21 cellular contexts compared by ENCODE assay signal in the genomic region with DNA sequence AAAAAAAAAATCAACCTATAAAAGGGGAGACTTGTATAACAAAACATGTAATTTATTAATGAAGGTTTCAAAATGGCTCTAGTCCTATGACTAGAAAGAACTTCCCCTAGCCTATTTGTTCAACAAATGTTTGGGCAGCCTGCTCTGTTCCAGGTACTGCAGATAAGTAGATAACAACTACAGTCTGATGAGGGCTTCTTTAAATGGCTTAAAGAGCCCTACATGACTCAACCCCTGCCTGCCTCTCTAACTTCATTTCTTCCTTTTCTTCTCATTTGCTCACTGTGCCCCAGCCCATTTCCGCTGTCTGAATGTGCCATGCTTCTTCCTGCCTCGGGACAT. TPM values are rescaled to one million over a fixed set of nuclear protein-coding genes. Genes with fewer than 3 reads are reported as not detected.
DNase-seq lines count a peak whose midpoint lies in the region; ATAC-seq, FAIRE-seq and TF ChIP-seq lines count a peak whose summit lies in the region.
"Had no signal": no experiment of that assay in that cellular context is flagged by ENCODE, and none has a peak within 500 bp of the region (broad histone marks: within the 10 kb centered on the region; RNA-seq: fewer than 3 reads in every experiment).

No MANE protein-coding gene starts in this region.

- no peak for TF ChIP-seq CTCF in K562 (IDR thresholded peaks at IDR 0.05 in 2 of 3, conservative IDR thresholded peaks at IDR 0.05 in 1 of 3; ENCODE audit: insufficient read depth in 2 of 3, low read depth in 1 of 3, low read length in 3 of 3)
- TF ChIP-seq CTCF in osteoblast (IDR thresholded peaks at IDR 0.05; ENCODE audit: extremely low read depth, low read depth, low read length) = no peak
- no peak for TF ChIP-seq CTCF in suprapubic skin (IDR thresholded peaks at IDR 0.05)

- no peaks in the 10 kb centered on the region for H3K79me2 ChIP-seq in GM23248 (ENCODE audit: insufficient read depth)
- no peaks in the 10 kb centered on the region for H3K79me2 ChIP-seq in K562 (ENCODE audit: control insufficient read depth, insufficient read depth, low read length)
- no peaks in the 10 kb centered on the region for H3K79me2 ChIP-seq in osteoblast (ENCODE audit: insufficient read depth, low read length)
- H3K79me2 ChIP-seq: parathyroid adenoma had no signal

- H3K27ac ChIP-seq in GM23248 (peak overlapping the region; percentile 72), K562 (ENCODE audit: extremely low read depth, low read depth, low read length) (no peak overlapping the region), osteoblast (ENCODE audit: low read depth, low read length) (peak overlapping the region; percentile 53), suprapubic skin (no peak overlapping the region)
- H3K27ac ChIP-seq: parathyroid adenoma, sigmoid colon, vagina had no signal

- H3K4me1 ChIP-seq in GM23248 (ENCODE audit: insufficient read depth) (peaks cover 35% of the 10 kb centered on the region), K562 (replicated peaks in 1 of 2; ENCODE audit: control insufficient read depth in 2 of 2, insufficient read depth in 2 of 2, low read length in 2 of 2) (peaks cover 0 to 7% of the 10 kb centered on the region in 2 experiments; a peak in 2 of 5 replicates), osteoblast (ENCODE audit: insufficient read depth, low read length) (peaks cover 36% of the 10 kb centered on the region), suprapubic skin (no peaks in the 10 kb centered on the region)
- H3K4me1 ChIP-seq: parathyroid adenoma, sigmoid colon, vagina had no signal

- H3K9me3 ChIP-seq in GM23248 (ENCODE audit: low read depth) = no peaks in the 10 kb centered on the region
- no peaks in the 10 kb centered on the region for H3K9me3 ChIP-seq in MG63
- H3K9me3 ChIP-seq in K562 (replicated peaks; ENCODE audit: control insufficient read depth, insufficient read depth, low read depth, low read length) = no peaks in the 10 kb centered on the region
- H3K9me3 ChIP-seq in osteoblast (ENCODE audit: low read depth, low read length) = no peaks in the 10 kb centered on the region
- H3K9me3 ChIP-seq in suprapubic skin = no peaks in the 10 kb centered on the region
- H3K9me3 ChIP-seq: sigmoid colon, vagina had no signal

- H3K9me2 ChIP-seq in GM23248 (ENCODE audit: insufficient read depth) = no peaks in the 10 kb centered on the region

- POLR2A ChIA-PET in K562 (lab: Yijun Ruan, JAX) = interaction anchor here (0.6 kb wide), 1 partner anchor 1153 kb away, joined by 3 read pairs; no protein-coding TSS in a partner anchor

- CTCF ChIA-PET in K562 (lab: Yijun Ruan, JAX; ENCODE audit: low intra/inter-chr PET ratio) = no interaction called here

- peaks cover 4% of the 10 kb centered on the region; the same call in 1 of the 2 replicates for H3K36me3 ChIP-seq in GM23248 (ENCODE audit: low read depth)
- H3K36me3 ChIP-seq in MG63 = no peaks in the 10 kb centered on the region
- H3K36me3 ChIP-seq in K562 (ENCODE audit: control insufficient read depth, insufficient read depth, low read length) = no peaks in the 10 kb centered on the region
- peaks cover 20% of the 10 kb centered on the region for H3K36me3 ChIP-seq in osteoblast (ENCODE audit: insufficient read depth, low read length)
- H3K36me3 ChIP-seq in suprapubic skin = peaks cover 90% of the 10 kb centered on the region

- 89 to 96% methylated on average over 2 of the region's 2 CpGs for WGBS in GM23248 (ENCODE audit: low coverage in 1 of 2, low lambda C conversion rate in 2 of 2, missing lambda C conversion rate in 2 of 2), 2 experiments
- WGBS in K562 (ENCODE audit: insufficient coverage, low coverage, missing lambda C conversion rate) = 55% methylated on average over 2 of the region's 2 CpGs
- WGBS in suprapubic skin = 83% methylated on average over 2 of the region's 2 CpGs

- no peak overlapping the region for H3K9ac ChIP-seq in GM23248
- H3K9ac ChIP-seq in K562 (ENCODE audit: insufficient read depth in 1 of 2, low read depth in 2 of 2, low read length in 2 of 2) = no peak overlapping the region; a peak in 1 of 4 replicates
- H3K9ac ChIP-seq: parathyroid adenoma had no signal

- peaks cover 50% of the 10 kb centered on the region for H3F3A ChIP-seq in GM23248 (ENCODE audit: insufficient read depth)

- H4K20me1 ChIP-seq in GM23248 (ENCODE audit: insufficient read depth) (no peaks in the 10 kb centered on the region), K562 (replicated peaks; ENCODE audit: control insufficient read depth, insufficient read depth, low read length) (no peaks in the 10 kb centered on the region), osteoblast (ENCODE audit: insufficient read depth, low read length) (no peaks in the 10 kb centered on the region)

- ATAC-seq in K562 (peak; percentile 63; the same call in 2 of the 3 replicates), GM18498 (IDR thresholded peaks at IDR 0.05; ENCODE audit: unreplicated experiment) (no peak), GM21447 (IDR thresholded peaks at IDR 0.05; ENCODE audit: unreplicated experiment) (no peak)
- ATAC-seq: natural killer cell treated with Interleukin-12 subunit alpha and Interleukin-12 subunit beta and Interleukin-15 and Interleukin-18, amount 100 ng/mL, for 72 hours had no signal

- TF ChIP-seq POLR2A in K562 (conservative IDR thresholded peaks at IDR 0.05) = no peak
- no peak for TF ChIP-seq POLR2A in suprapubic skin (IDR thresholded peaks at IDR 0.05)

- H3K4me3 ChIP-seq in GM23248 (no peak overlapping the region), MG63 (no peak overlapping the region), K562 (no peak overlapping the region), osteoblast (ENCODE audit: insufficient read depth, low read length) (no peak overlapping the region), suprapubic skin (no peak overlapping the region)
- H3K4me3 ChIP-seq: sigmoid colon, vagina had no signal

- no peak for FAIRE-seq in K562 (lab: Jason Lieb, UNC)
- FAIRE-seq: D721Med, RCC 7860 had no signal

- H2AFZ ChIP-seq in GM23248 (no peak overlapping the region), K562 (ENCODE audit: low read depth, low read length) (no peak overlapping the region), osteoblast (ENCODE audit: low read length) (no peak overlapping the region)
- H2AFZ ChIP-seq: parathyroid adenoma had no signal

- H3K27me3 ChIP-seq in GM23248 (replicated peaks; ENCODE audit: insufficient read depth) (no peaks in the 10 kb centered on the region), MG63 (no peaks in the 10 kb centered on the region), K562 (ENCODE audit: control insufficient read depth in 2 of 2, insufficient read depth in 2 of 2, low read length in 2 of 2) (no peaks in the 10 kb centered on the region), osteoblast (ENCODE audit: insufficient read depth, low read length) (no peaks in the 10 kb centered on the region), suprapubic skin (no peaks in the 10 kb centered on the region)
- H3K27me3 ChIP-seq: sigmoid colon, vagina had no signal

- H3K9me1 ChIP-seq in K562 (ENCODE audit: control insufficient read depth, insufficient read depth, low read length) = no peaks in the 10 kb centered on the region

- TF ChIP-seq EP300 in K562 (IDR thresholded peaks at IDR 0.05; ENCODE audit: low read length) (no peak), suprapubic skin (IDR thresholded peaks at IDR 0.05) (no peak)

- no TSS peak for BruUV-seq in K562 (replicated peaks; lab: Mats Ljungman, UMichigan)

- intact Hi-C loops in K562 (cut with micrococcal nuclease) = no loop called here

- H3K4me2 ChIP-seq in GM23248 (ENCODE audit: unreplicated experiment) = no peak overlapping the region
- H3K4me2 ChIP-seq in K562 (ENCODE audit: insufficient read depth, low read length) = no peak overlapping the region
- no peak overlapping the region for H3K4me2 ChIP-seq in osteoblast (ENCODE audit: insufficient read depth, low read length)

- no peak for TF ChIP-seq RAD21 in K562 (CRISPR knock-in tag; conservative IDR thresholded peaks at IDR 0.05 in 1 of 2, IDR thresholded peaks at IDR 0.05 in 1 of 2)

- in situ Hi-C loops in GM23248 (cut with MboI) (no loop called here), K562 (cut with MboI) (no loop called here)

- peak; percentile 48 for DNase-seq in GM23248
- DNase-seq in MG63 = peak; percentile 47
- no peak for DNase-seq in K562 (ENCODE audit: extremely low read depth in 1 of 4, low spot score in 3 of 4)
- DNase-seq in osteoblast (ENCODE audit: insufficient read length, low spot score, missing footprints) = no peak
- no peak for DNase-seq in suprapubic skin (ENCODE audit: low spot score in 2 of 2)
- DNase-seq in foreskin melanocyte = no peak
- DNase-seq: activated CD4-positive, alpha-beta T cell treated with anti-CD3 and anti-CD28 coated beads, Interleukin-2, amount 50 U/mL, for 4 hours; activated gamma-delta T cell; Kasumi-1; NCI-H1417 treated with DMSO at 0.1 percent for 48 hours; NCI-H2107; NCI-H510A treated with DMSO at 0.1 percent for 48 hours; NK-92 treated with Interleukin-12 subunit alpha and Interleukin-12 subunit beta, amount 100 ng/mL, for 24 hours; sigmoid colon had no signal

RNA-seq across cellular contexts. Expression of a gene that starts 21.5 kb away (rescaled TPM):
- total RNA-seq in GM23248 (2014; rRNA removed; shearing (Covaris generic)) = 13.8 and 19.9 TPM in 2 replicates
- 20.8 and 21.0 TPM in 2 replicates for polyA plus RNA-seq in GM23248 (2016; fragmentation: Nextera tagmentation; extraction: Ambion mirVana)
- 6.6 and 24.9 TPM in 2 replicates for total RNA-seq in MG63 (2014; rRNA removed; shearing (Covaris generic); ENCODE audit: low replicate concordance)
- total RNA-seq in K562 (2011; cell fraction: chromatin; rRNA removed; ENCODE audit: low replicate concordance) = 9.9 and 11.4 TPM in 2 replicates
- total RNA-seq in K562 (2011; cell fraction: nucleolus; rRNA removed) = 4.5 and 5.7 TPM in 2 replicates
- 6.2 and 7.6 TPM in 2 replicates for total RNA-seq in K562 (2011; cell fraction: nucleoplasm; rRNA removed)
- 4.1 and 4.8 TPM in 2 replicates for total RNA-seq in K562 (2014; rRNA removed)
- 4.6 and 5.3 TPM in 2 replicates for total RNA-seq in K562 (2014; rRNA removed; fragmentation: Illumina TruSeq; extraction: Trizol)
- total RNA-seq in K562 (2015; rRNA removed; fragmentation: Illumina TruSeq; extraction: Trizol) = 3.5 and 4.1 TPM in 2 replicates
- 6.0 and 6.1 TPM in 2 replicates for total RNA-seq in K562 (2021)
- polyA plus RNA-seq in K562 (2011; rRNA removed) = 11.5 and 13.5 TPM in 2 replicates
- polyA plus RNA-seq in K562 (2011; cell fraction: cytosol; rRNA removed) = 3.1 and 6.9 TPM in 2 replicates
- polyA plus RNA-seq in K562 (2011; cell fraction: nucleus; rRNA removed) = 2.7 and 3.9 TPM in 2 replicates
- polyA plus RNA-seq in K562 (2012) = 3.9 and 4.5 TPM in 2 replicates
- polyA plus RNA-seq in K562 (2014; fragmentation: Illumina TruSeq; extraction: Trizol) = 3.8 and 5.1 TPM in 2 replicates
- 1 to 10 TPM; 3.1 to 4.5 TPM for polyA plus RNA-seq in K562 (2014; fragmentation: Nextera tagmentation; extraction: Ambion mirVana)
- polyA plus RNA-seq in K562 (2014; rRNA removed) = 3.6 and 3.9 TPM in 2 replicates
- polyA minus RNA-seq in K562 (2011; rRNA and poly(A)+ RNA removed) = 17.6 and 22.6 TPM in 2 replicates
- polyA minus RNA-seq in K562 (2011; cell fraction: cytosol; rRNA and poly(A)+ RNA removed) = 3.8 and 8.6 TPM in 2 replicates
- polyA minus RNA-seq in K562 (2011; cell fraction: nucleus; rRNA and poly(A)+ RNA removed) = 2.2 and 6.1 TPM in 2 replicates
- 30.1 and 31.5 TPM in 2 replicates for total RNA-seq in osteoblast
- total RNA-seq in suprapubic skin = 10 to 100 TPM; 14.7 to 25.7 (median 22.0) TPM

RNA-seq across cellular contexts. Expression of a gene that starts 22.0 kb away (rescaled TPM):
- 6.7 and 8.0 TPM in 2 replicates for total RNA-seq in GM23248 (2014; rRNA removed; shearing (Covaris generic))
- polyA plus RNA-seq in GM23248 (2016; fragmentation: Nextera tagmentation; extraction: Ambion mirVana) (8.7 and 8.8 TPM in 2 replicates), K562 (2011; rRNA removed) (8.3 and 9.9 TPM in 2 replicates), K562 (2014; fragmentation: Illumina TruSeq; extraction: Trizol) (9.3 and 10.5 TPM in 2 replicates), K562 (2014; fragmentation: Nextera tagmentation; extraction: Ambion mirVana) (10 to 100 TPM in 1 of 2 experiments, 1 to 10 TPM in 1; 7.3 to 11.8 TPM), K562 (2014; rRNA removed) (8.3 and 9.8 TPM in 2 replicates)
- 6.9 and 9.8 TPM in 2 replicates for total RNA-seq in MG63 (2014; rRNA removed; shearing (Covaris generic); ENCODE audit: low replicate concordance)
- total RNA-seq in K562 (2011; cell fraction: chromatin; rRNA removed; ENCODE audit: low replicate concordance) = 12.8 and 15.9 TPM in 2 replicates
- 8.7 and 11.4 TPM in 2 replicates for total RNA-seq in K562 (2011; cell fraction: nucleolus; rRNA removed)
- total RNA-seq in K562 (2011; cell fraction: nucleoplasm; rRNA removed) = 10.7 and 16.6 TPM in 2 replicates
- total RNA-seq in K562 (2014; rRNA removed) (4.6 and 6.0 TPM in 2 replicates), K562 (2014; rRNA removed; fragmentation: Illumina TruSeq; extraction: Trizol) (9.2 and 9.8 TPM in 2 replicates), K562 (2015; rRNA removed; fragmentation: Illumina TruSeq; extraction: Trizol) (8.2 and 9.0 TPM in 2 replicates), K562 (2021) (4.9 and 5.5 TPM in 2 replicates), osteoblast (6.9 and 7.4 TPM in 2 replicates), suprapubic skin (1 to 10 TPM; 3.9 to 7.4 (median 5.2) TPM)
- 5.2 and 6.0 TPM in 2 replicates for polyA plus RNA-seq in K562 (2011; cell fraction: cytosol; rRNA removed)
- polyA plus RNA-seq in K562 (2011; cell fraction: nucleus; rRNA removed) = 2.5 and 4.1 TPM in 2 replicates
- polyA plus RNA-seq in K562 (2012) = 4.6 and 7.7 TPM in 2 replicates
- polyA minus RNA-seq in K562 (2011; rRNA and poly(A)+ RNA removed) = 8.0 and 10.0 TPM in 2 replicates
- polyA minus RNA-seq in K562 (2011; cell fraction: cytosol; rRNA and poly(A)+ RNA removed) = 2.6 and 5.3 TPM in 2 replicates
- 3.9 and 6.4 TPM in 2 replicates for polyA minus RNA-seq in K562 (2011; cell fraction: nucleus; rRNA and poly(A)+ RNA removed)

RNA-seq across cellular contexts. Expression of a gene that starts 43.6 kb away (rescaled TPM):
- 3.5 and 18.2 TPM in 2 replicates for total RNA-seq in GM23248 (2014; rRNA removed; shearing (Covaris generic))
- polyA plus RNA-seq in GM23248 (2016; fragmentation: Nextera tagmentation; extraction: Ambion mirVana) (5.4 and 6.4 TPM in 2 replicates), K562 (2011; rRNA removed) (3.4 and 4.8 TPM in 2 replicates), K562 (2014; fragmentation: Illumina TruSeq; extraction: Trizol) (3.7 and 4.2 TPM in 2 replicates), K562 (2014; fragmentation: Nextera tagmentation; extraction: Ambion mirVana) (1 to 10 TPM; 1.3 to 1.7 TPM), K562 (2014; rRNA removed) (3.3 and 3.7 TPM in 2 replicates)
- total RNA-seq in MG63 (2014; rRNA removed; shearing (Covaris generic); ENCODE audit: low replicate concordance) = 0.92 and 5.5 TPM in 2 replicates
- total RNA-seq in K562 (2011; cell fraction: chromatin; rRNA removed; ENCODE audit: low replicate concordance) = 4.3 and 14.3 TPM in 2 replicates
- 1.7 and 2.8 TPM in 2 replicates for total RNA-seq in K562 (2011; cell fraction: nucleolus; rRNA removed)
- total RNA-seq in K562 (2011; cell fraction: nucleoplasm; rRNA removed) = 4.1 and 7.0 TPM in 2 replicates
- total RNA-seq in K562 (2014; rRNA removed) (2.9 and 4.3 TPM in 2 replicates), K562 (2014; rRNA removed; fragmentation: Illumina TruSeq; extraction: Trizol) (4.3 and 4.8 TPM in 2 replicates), K562 (2015; rRNA removed; fragmentation: Illumina TruSeq; extraction: Trizol) (3.4 and 4.9 TPM in 2 replicates), K562 (2021) (1.4 and 1.5 TPM in 2 replicates), osteoblast (14.1 and 15.9 TPM in 2 replicates), suprapubic skin (1 to 10 TPM; 2.4 to 5.3 (median 3.9) TPM)
- polyA plus RNA-seq in K562 (2011; cell fraction: cytosol; rRNA removed) = 0.25 and 1.1 TPM in 2 replicates
- 3.8 and 6.0 TPM in 2 replicates for polyA plus RNA-seq in K562 (2011; cell fraction: nucleus; rRNA removed)
- 3.2 and 3.8 TPM in 2 replicates for polyA plus RNA-seq in K562 (2012)
- 2.7 and 3.4 TPM in 2 replicates for polyA minus RNA-seq in K562 (2011; rRNA and poly(A)+ RNA removed)
- polyA minus RNA-seq in K562 (2011; cell fraction: cytosol; rRNA and poly(A)+ RNA removed) = 1.4 TPM in 1 of 2 replicates, not detected in the other
- polyA minus RNA-seq in K562 (2011; cell fraction: nucleus; rRNA and poly(A)+ RNA removed) = 2.6 and 3.6 TPM in 2 replicates

RNA-seq across cellular contexts. Expression of a gene that starts 43.7 kb away (rescaled TPM):
- total RNA-seq in GM23248 (2014; rRNA removed; shearing (Covaris generic)) = 6.6 and 11.5 TPM in 2 replicates
- polyA plus RNA-seq in GM23248 (2016; fragmentation: Nextera tagmentation; extraction: Ambion mirVana) (10.4 and 12.5 TPM in 2 replicates), K562 (2011; rRNA removed) (15.3 and 15.8 TPM in 2 replicates), K562 (2014; fragmentation: Illumina TruSeq; extraction: Trizol) (9.5 and 12.3 TPM in 2 replicates), K562 (2014; fragmentation: Nextera tagmentation; extraction: Ambion mirVana) (1 to 10 TPM; 2.7 to 5.4 TPM), K562 (2014; rRNA removed) (9.0 and 9.4 TPM in 2 replicates)
- total RNA-seq in MG63 (2014; rRNA removed; shearing (Covaris generic); ENCODE audit: low replicate concordance) = 1.2 and 4.5 TPM in 2 replicates
- total RNA-seq in K562 (2011; cell fraction: chromatin; rRNA removed; ENCODE audit: low replicate concordance) = 47.7 and 80.6 TPM in 2 replicates
- 37.8 and 37.9 TPM in 2 replicates for total RNA-seq in K562 (2011; cell fraction: nucleolus; rRNA removed)
- 54.6 and 76.0 TPM in 2 replicates for total RNA-seq in K562 (2011; cell fraction: nucleoplasm; rRNA removed)
- total RNA-seq in K562 (2014; rRNA removed) (6.4 and 9.1 TPM in 2 replicates), K562 (2014; rRNA removed; fragmentation: Illumina TruSeq; extraction: Trizol) (10.3 and 11.8 TPM in 2 replicates), K562 (2015; rRNA removed; fragmentation: Illumina TruSeq; extraction: Trizol) (9.4 and 11.3 TPM in 2 replicates), K562 (2021) (10.3 and 10.6 TPM in 2 replicates), osteoblast (10.1 and 12.7 TPM in 2 replicates), suprapubic skin (10 to 100 TPM in 3 of 4 donors, 1 to 10 TPM in 1; 9.2 to 18.4 (median 11.6) TPM)
- 6.6 and 10.6 TPM in 2 replicates for polyA plus RNA-seq in K562 (2011; cell fraction: cytosol; rRNA removed)
- 33.3 and 43.6 TPM in 2 replicates for polyA plus RNA-seq in K562 (2011; cell fraction: nucleus; rRNA removed)
- 7.2 and 13.1 TPM in 2 replicates for polyA plus RNA-seq in K562 (2012)
- 16.9 and 18.1 TPM in 2 replicates for polyA minus RNA-seq in K562 (2011; rRNA and poly(A)+ RNA removed)
- 4.8 and 7.2 TPM in 2 replicates for polyA minus RNA-seq in K562 (2011; cell fraction: cytosol; rRNA and poly(A)+ RNA removed)
- 16.3 and 31.0 TPM in 2 replicates for polyA minus RNA-seq in K562 (2011; cell fraction: nucleus; rRNA and poly(A)+ RNA removed)

Comparison
In these comparisons a context has a peak if more than half of its experiments do, and no peak if none do; other contexts are left out.
1. DNase-seq: peak in GM23248 (single experiment) and MG63 (single experiment); none in K562 (0 of 4), osteoblast (single experiment), suprapubic skin (0 of 2) and foreskin melanocyte (single experiment).
2. H3K27ac ChIP-seq: peak in GM23248 (single experiment) and osteoblast (single experiment); none in K562 (single experiment) and suprapubic skin (single experiment).